ENCODE assay signal across 9 cellular contexts in genomic region chr2:153543639-153544071, GRCh38.
A peak's percentile ranks its signal among the peaks of the same experiment; 100 is the strongest.
DNase-seq lines count a peak whose midpoint lies in the region; ATAC-seq and TF ChIP-seq lines count a peak whose summit lies in the region.
"Had no signal": no experiment of that assay in that cellular context is flagged by ENCODE, and none has a peak within 500 bp of the region (broad histone marks: within the 10 kb centered on the region; RNA-seq: fewer than 3 reads in every experiment).

No MANE protein-coding gene starts in this region.

- no peaks in the 10 kb centered on the region for H3K9me3 ChIP-seq in thyroid gland
- H3K9me3 ChIP-seq: adrenal gland had no signal

- 12 to 19% methylated on average over 5 of the region's 5 CpGs for WGBS in thyroid gland, 2 donors

- DNase-seq in NCI-H2171 (lab: John Stamatoyannopoulos, UW) (peak; percentile 5), kidney epithelial cell (ENCODE audit: low read depth) (peak; percentile 12), kidney glomerular epithelial cell (lab: John Stamatoyannopoulos, UW) (no peak), thyroid gland (no peak), NCI-H526 treated with DMSO at 0.1 percent for 48 hours (lab: John Stamatoyannopoulos, UW) (no peak)
- DNase-seq: adrenal gland, NCI-H2029 had no signal

- no peak overlapping the region for H3K27ac ChIP-seq in thyroid gland
- H3K27ac ChIP-seq: adrenal gland had no signal

- no peaks in the 10 kb centered on the region for H3K4me1 ChIP-seq in thyroid gland
- H3K4me1 ChIP-seq: adrenal gland had no signal

- ATAC-seq in GM19455 (IDR thresholded peaks at IDR 0.05; ENCODE audit: unreplicated experiment) (peak; percentile 75), HG02884 (IDR thresholded peaks at IDR 0.05; ENCODE audit: unreplicated experiment) (peak; percentile 92)

- no peak overlapping the region for H3K4me3 ChIP-seq in kidney epithelial cell (ENCODE audit: low read depth, low read length)
- no peak overlapping the region for H3K4me3 ChIP-seq in thyroid gland (replicated peaks in 1 of 3)
- H3K4me3 ChIP-seq: adrenal gland had no signal

- TF ChIP-seq POLR2A in thyroid gland (IDR thresholded peaks at IDR 0.05), result no peak

- H3K36me3 ChIP-seq in kidney epithelial cell (ENCODE audit: control insufficient read depth, insufficient read depth, low read length) (no peaks in the 10 kb centered on the region), thyroid gland (no peaks in the 10 kb centered on the region)
- H3K36me3 ChIP-seq: adrenal gland had no signal

- no peak for TF ChIP-seq CTCF in kidney epithelial cell (IDR thresholded peaks at IDR 0.05; ENCODE audit: insufficient read depth, low read length, poor library complexity, severe bottlenecking)
- no peak for TF ChIP-seq CTCF in thyroid gland (IDR thresholded peaks at IDR 0.05)

- intact Hi-C loops in thyroid gland (cut with DNase I), result no loop called here

- H3K27me3 ChIP-seq in kidney epithelial cell (ENCODE audit: control insufficient read depth, insufficient read depth, low read length), result no peaks in the 10 kb centered on the region
- H3K27me3 ChIP-seq in thyroid gland, result no peaks in the 10 kb centered on the region
- H3K27me3 ChIP-seq: adrenal gland had no signal

Comparison
In these comparisons a context has a peak if more than half of its experiments do, and no peak if none do; other contexts are left out.
1. DNase-seq: peak in NCI-H2171 (single experiment) and kidney epithelial cell (single experiment); none in kidney glomerular epithelial cell (single experiment), thyroid gland (0 of 2) and NCI-H526 treated with DMSO at 0.1 percent for 48 hours (single experiment).